ENCODE assay signal across 28 cellular contexts in the genomic region with DNA sequence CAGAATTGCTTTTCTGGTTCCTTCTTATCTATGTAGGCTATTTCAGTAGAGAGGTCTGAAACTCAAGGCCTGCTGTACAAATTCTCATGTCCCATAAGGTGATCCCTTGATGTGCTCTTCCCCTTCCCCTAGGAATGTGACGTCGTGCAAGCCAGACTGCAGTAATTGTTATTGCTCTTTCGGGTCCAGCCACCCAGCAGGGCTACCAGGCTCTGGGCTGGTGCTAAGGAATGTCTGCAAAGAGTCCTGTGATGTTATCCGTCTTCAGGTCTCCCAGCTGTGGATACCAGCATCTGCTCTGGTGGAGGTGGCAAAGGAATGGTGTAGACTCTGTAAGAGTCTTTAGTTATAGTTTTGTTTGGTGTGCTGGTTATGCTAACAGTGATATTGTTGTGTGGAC.
"Had no signal": no experiment of that assay in that cellular context is flagged by ENCODE, and none has a peak within 500 bp of the region (broad histone marks: within the 10 kb centered on the region; RNA-seq: fewer than 3 reads in every experiment).

No MANE protein-coding gene starts in this region.

- H3K4me3 Mint-ChIP-seq: activated CD4-positive, alpha-beta memory T cell treated with anti-CD3 and anti-CD28 coated beads, Interleukin-2, amount 10 ng/mL, durations not matched to agents 7 days and 5 days; activated CD4-positive, alpha-beta T cell treated with anti-CD3 and anti-CD28 coated beads, Interleukin-2, amount 10 ng/mL, durations not matched to agents 7 days and 5 days; activated naive CD8-positive, alpha-beta T cell; activated T-cell treated with anti-CD3 and anti-CD28 coated beads, Interleukin-2, amount 50 U/mL, for 24 hours; activated T-helper 17 cell treated with anti-CD3 and anti-CD28 coated beads, Interleukin-2, amount 50 U/mL, for 72 hours; central memory CD8-positive, alpha-beta T cell; dendritic cell treated with granulocyte-macrophage colony-stimulating factor and Interleukin-4, amounts not matched to agents 40 ng/mL and 50 ng/mL, for 4 days had no signal

- H3K4me1 Mint-ChIP-seq: activated CD4-positive, alpha-beta memory T cell treated with anti-CD3 and anti-CD28 coated beads, Interleukin-2, amount 10 ng/mL, durations not matched to agents 7 days and 5 days; activated CD4-positive, alpha-beta T cell treated with anti-CD3 and anti-CD28 coated beads, Interleukin-2, amount 10 ng/mL, durations not matched to agents 7 days and 5 days; activated T-helper 17 cell treated with anti-CD3 and anti-CD28 coated beads, Interleukin-2, amount 50 U/mL, for 72 hours; central memory CD8-positive, alpha-beta T cell had no signal

- H3K4me3 ChIP-seq: coronary artery, dorsolateral prefrontal cortex, esophagus muscularis mucosa, gastrocnemius medialis had no signal

- H3K9me3 Mint-ChIP-seq: activated CD4-positive, alpha-beta T cell treated with anti-CD3 and anti-CD28 coated beads, Interleukin-2, amount 10 ng/mL, durations not matched to agents 7 days and 5 days had no signal

- H3K4me1 ChIP-seq: esophagus muscularis mucosa, foreskin keratinocyte, gastrocnemius medialis had no signal

- H3K9me3 ChIP-seq: gastrocnemius medialis had no signal

- H3K27ac ChIP-seq: brain microvascular endothelial cell, coronary artery, dorsolateral prefrontal cortex, esophagus muscularis mucosa, foreskin keratinocyte, gastrocnemius medialis had no signal

- H3K36me3 ChIP-seq: brain microvascular endothelial cell, esophagus muscularis mucosa, gastrocnemius medialis had no signal

- H3K36me3 Mint-ChIP-seq: activated naive CD8-positive, alpha-beta T cell had no signal

- ATAC-seq: activated T-helper 17 cell treated with anti-CD3 and anti-CD28 coated beads, Interleukin-2, amount 50 U/mL, for 72 hours; foreskin keratinocyte; gastrocnemius medialis had no signal

- H3K27me3 ChIP-seq: brain microvascular endothelial cell, dorsolateral prefrontal cortex, esophagus muscularis mucosa, foreskin keratinocyte, gastrocnemius medialis had no signal

- H3K27me3 Mint-ChIP-seq: activated CD4-positive, alpha-beta memory T cell treated with anti-CD3 and anti-CD28 coated beads, Interleukin-2, amount 10 ng/mL, durations not matched to agents 7 days and 5 days; activated CD4-positive, alpha-beta T cell treated with anti-CD3 and anti-CD28 coated beads, Interleukin-2, amount 10 ng/mL, durations not matched to agents 7 days and 5 days; activated T-cell treated with anti-CD3 and anti-CD28 coated beads, Interleukin-2, amount 50 U/mL, for 24 hours; central memory CD8-positive, alpha-beta T cell; dendritic cell treated with granulocyte-macrophage colony-stimulating factor and Interleukin-4, amounts not matched to agents 40 ng/mL and 50 ng/mL, for 4 days had no signal

- DNase-seq: activated CD4-positive, alpha-beta memory T cell treated with anti-CD3 and anti-CD28 coated beads, Interleukin-2, amount 10 ng/mL, durations not matched to agents 7 days and 5 days; activated CD4-positive, alpha-beta T cell treated with anti-CD3 and anti-CD28 coated beads for 1 hour; activated CD4-positive, alpha-beta T cell treated with anti-CD3 and anti-CD28 coated beads for 4 hours; activated CD4-positive, alpha-beta T cell treated with anti-CD3 and anti-CD28 coated beads, Interleukin-2, amount 10 ng/mL, durations not matched to agents 7 days and 5 days; activated CD4-positive, alpha-beta T cell treated with anti-CD3 and anti-CD28 coated beads, Interleukin-2, amount 50 U/mL, for 4 hours; activated CD8-positive, alpha-beta memory T cell treated with anti-CD3 and anti-CD28 coated beads, Interleukin-2, amount 50 U/mL, for 48 hours; activated effector memory CD4-positive, alpha-beta T cell treated with Interleukin-2 at 50 U/mL for 16 hours; activated gamma-delta T cell treated with Interleukin-2 at 50 U/mL for 16 hours; activated naive CD4-positive, alpha-beta T cell treated with anti-CD3 and anti-CD28 coated beads, Interleukin-2, amount 50 U/mL, for 16 hours; activated naive CD4-positive, alpha-beta T cell treated with Interleukin-2 at 50 U/mL for 16 hours; activated T-cell treated with anti-CD3 and anti-CD28 coated beads for 4 hours; activated T-cell treated with anti-CD3 and anti-CD28 coated beads, Interleukin-2, amount 50 U/mL, for 24 hours; amniotic stem cell; anterior cingulate cortex; brain microvascular endothelial cell; dorsolateral prefrontal cortex; effector memory CD4-positive, alpha-beta T cell; erythroblast; foreskin keratinocyte; gastrocnemius medialis; glutamatergic neuron; T-helper 2 cell had no signal

- H3K27ac Mint-ChIP-seq: activated CD4-positive, alpha-beta memory T cell treated with anti-CD3 and anti-CD28 coated beads, Interleukin-2, amount 10 ng/mL, durations not matched to agents 7 days and 5 days; activated CD4-positive, alpha-beta T cell treated with anti-CD3 and anti-CD28 coated beads, Interleukin-2, amount 10 ng/mL, durations not matched to agents 7 days and 5 days; activated naive CD8-positive, alpha-beta T cell; activated T-cell treated with anti-CD3 and anti-CD28 coated beads, Interleukin-2, amount 50 U/mL, for 24 hours; activated T-helper 17 cell treated with anti-CD3 and anti-CD28 coated beads, Interleukin-2, amount 50 U/mL, for 72 hours; dendritic cell treated with granulocyte-macrophage colony-stimulating factor and Interleukin-4, amounts not matched to agents 40 ng/mL and 50 ng/mL, for 4 days had no signal
